In the genomic region with DNA sequence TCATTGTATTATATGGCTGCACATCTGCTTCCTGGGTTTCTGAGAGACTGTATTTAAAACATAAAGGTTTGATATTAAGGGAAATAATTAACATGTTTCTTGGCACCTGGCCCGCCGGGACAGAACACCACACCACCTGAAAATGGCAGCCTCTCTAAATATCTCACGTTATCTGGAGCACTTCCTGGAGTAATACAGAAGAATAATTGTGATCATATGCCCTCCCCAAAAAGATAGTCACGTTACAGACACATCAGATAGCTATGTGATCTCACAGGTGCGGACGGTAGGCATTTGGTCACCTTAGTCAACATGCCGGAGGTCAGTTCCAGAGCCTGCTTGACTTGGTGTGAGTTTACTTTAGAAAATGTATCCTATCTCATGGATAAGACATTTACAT, we compare ENCODE assay signal across 15 cellular contexts.
A peak's percentile ranks its signal among the peaks of the same experiment; 100 is the strongest.
DNase-seq lines count a peak whose midpoint lies in the region; ATAC-seq and TF ChIP-seq lines count a peak whose summit lies in the region.
"Had no signal": no experiment of that assay in that cellular context is flagged by ENCODE, and none has a peak within 500 bp of the region (broad histone marks: within the 10 kb centered on the region; RNA-seq: fewer than 3 reads in every experiment).

No MANE protein-coding gene starts in this region.

- TF ChIP-seq POLR2A in body of pancreas (IDR thresholded peaks at IDR 0.05) (no peak), upper lobe of left lung (IDR thresholded peaks at IDR 0.05) (no peak)

- H3K36me3 ChIP-seq in body of pancreas (replicated peaks in 1 of 2; ENCODE audit: insufficient read depth in 1 of 2, low read depth in 2 of 2) (no peaks in the 10 kb centered on the region), upper lobe of left lung (no peaks in the 10 kb centered on the region)
- H3K36me3 ChIP-seq in naive thymus-derived CD4-positive, alpha-beta T cell (ENCODE audit: control insufficient read depth in 2 of 3, insufficient read depth in 3 of 3, low read length in 3 of 3), result no peaks in the 10 kb centered on the region

- no peak overlapping the region for H3K4me3 Mint-ChIP-seq in activated CD4-positive, alpha-beta T cell treated with anti-CD3 and anti-CD28 coated beads, Interleukin-2, amount 10 ng/mL, durations not matched to agents 24 days and 14 days
- no peak overlapping the region for H3K4me3 Mint-ChIP-seq in naive thymus-derived CD4-positive, alpha-beta T cell
- H3K4me3 Mint-ChIP-seq: CD4-positive, alpha-beta memory T cell; GM23338; H9 had no signal

- no peaks in the 10 kb centered on the region for H3K36me3 Mint-ChIP-seq in activated CD4-positive, alpha-beta T cell treated with anti-CD3 and anti-CD28 coated beads, Interleukin-2, amount 10 ng/mL, durations not matched to agents 24 days and 14 days (ENCODE audit: low read depth)
- H3K36me3 Mint-ChIP-seq in naive thymus-derived CD4-positive, alpha-beta T cell, result no peaks in the 10 kb centered on the region
- H3K36me3 Mint-ChIP-seq: CD4-positive, alpha-beta memory T cell had no signal

- H3K27me3 ChIP-seq in body of pancreas, result no peaks in the 10 kb centered on the region
- no peaks in the 10 kb centered on the region for H3K27me3 ChIP-seq in naive thymus-derived CD4-positive, alpha-beta T cell (ENCODE audit: control insufficient read depth in 2 of 2, insufficient read depth in 2 of 2, low read length in 2 of 2)
- no peaks in the 10 kb centered on the region for H3K27me3 ChIP-seq in upper lobe of left lung

- peaks cover 7% of the 10 kb centered on the region for H3K9me3 Mint-ChIP-seq in activated CD4-positive, alpha-beta T cell treated with anti-CD3 and anti-CD28 coated beads, Interleukin-2, amount 10 ng/mL, durations not matched to agents 24 days and 14 days
- H3K9me3 Mint-ChIP-seq in naive thymus-derived CD4-positive, alpha-beta T cell, result peaks cover under 1 to 18% (median 7%) of the 10 kb centered on the region in 11 donors

- no peaks in the 10 kb centered on the region for H3K4me1 Mint-ChIP-seq in activated CD4-positive, alpha-beta T cell treated with anti-CD3 and anti-CD28 coated beads, Interleukin-2, amount 10 ng/mL, durations not matched to agents 24 days and 14 days
- peaks cover 0 to 2% (median 0%) of the 10 kb centered on the region in 7 donors for H3K4me1 Mint-ChIP-seq in naive thymus-derived CD4-positive, alpha-beta T cell
- H3K4me1 Mint-ChIP-seq: CD4-positive, alpha-beta memory T cell; GM23338 had no signal

- TF ChIP-seq CTCF in body of pancreas (IDR thresholded peaks at IDR 0.05), result no peak
- no peak for TF ChIP-seq CTCF in upper lobe of left lung (IDR thresholded peaks at IDR 0.05)

- intact Hi-C loops in activated CD4-positive, alpha-beta T cell treated with anti-CD3 and anti-CD28 coated beads, Interleukin-2, amount 10 ng/mL, durations not matched to agents 24 days and 14 days (cut with micrococcal nuclease), result no loop called here
- intact Hi-C loops in body of pancreas (cut with DNase I), result no loop called here
- intact Hi-C loops in naive thymus-derived CD4-positive, alpha-beta T cell (cut with micrococcal nuclease), result no loop called here

- H3K27ac ChIP-seq in body of pancreas, result no peak overlapping the region
- H3K27ac ChIP-seq in naive thymus-derived CD4-positive, alpha-beta T cell (ENCODE audit: low read depth, low read length), result no peak overlapping the region
- H3K27ac ChIP-seq in upper lobe of left lung, result no peak overlapping the region

- H3K27ac Mint-ChIP-seq in activated CD4-positive, alpha-beta T cell treated with anti-CD3 and anti-CD28 coated beads, Interleukin-2, amount 10 ng/mL, durations not matched to agents 24 days and 14 days, result no peak overlapping the region
- H3K27ac Mint-ChIP-seq in naive thymus-derived CD4-positive, alpha-beta T cell, result no peak overlapping the region
- H3K27ac Mint-ChIP-seq: CD4-positive, alpha-beta memory T cell; GM23338; H9 had no signal

- DNase-seq in activated CD4-positive, alpha-beta T cell treated with anti-CD3 and anti-CD28 coated beads, Interleukin-2, amount 10 ng/mL, durations not matched to agents 24 days and 14 days, result peak; percentile 23
- no peak for DNase-seq in activated CD4-positive, alpha-beta T cell treated with anti-CD3 and anti-CD28 coated beads for 48 hours
- DNase-seq in NCI-H1105 treated with DMSO at 0.1 percent for 48 hours (lab: John Stamatoyannopoulos, UW) (peak; percentile 27), body of pancreas (peak in 1 of 4 donors; percentile 38), NCI-H1092 (lab: John Stamatoyannopoulos, UW) (no peak), upper lobe of left lung (no peak)
- no peak for DNase-seq in naive thymus-derived CD4-positive, alpha-beta T cell
- DNase-seq: C1 segment of cervical spinal cord; Caco-2; CD4-positive, alpha-beta memory T cell; DMS153; DND-41; H9 had no signal

- CTCF ChIA-PET in naive thymus-derived CD4-positive, alpha-beta T cell (lab: Charles Lee), result no interaction called here

- POLR2A ChIA-PET in naive thymus-derived CD4-positive, alpha-beta T cell (lab: Charles Lee), result no interaction called here

- TF ChIP-seq EP300 in upper lobe of left lung (IDR thresholded peaks at IDR 0.05), result no peak

- H3K4me1 ChIP-seq in body of pancreas, result no peaks in the 10 kb centered on the region
- no peaks in the 10 kb centered on the region for H3K4me1 ChIP-seq in naive thymus-derived CD4-positive, alpha-beta T cell (ENCODE audit: control insufficient read depth in 2 of 2, insufficient read depth in 2 of 2, low read length in 2 of 2)
- H3K4me1 ChIP-seq in upper lobe of left lung, result no peaks in the 10 kb centered on the region
- H3K4me1 ChIP-seq: Caco-2 had no signal

- H3K9me3 ChIP-seq in body of pancreas, result no peaks in the 10 kb centered on the region
- H3K9me3 ChIP-seq in naive thymus-derived CD4-positive, alpha-beta T cell (ENCODE audit: control insufficient read depth in 2 of 3, low read length in 3 of 3), result no peaks in the 10 kb centered on the region
- H3K9me3 ChIP-seq in upper lobe of left lung, result no peaks in the 10 kb centered on the region
- H3K9me3 ChIP-seq: Caco-2 had no signal

- WGBS in body of pancreas, 2 donors, result 19 to 25% methylated on average over 7 of the region's 7 CpGs
- 64 to 70% methylated on average over 7 of the region's 7 CpGs for WGBS in upper lobe of left lung, 2 donors

- ATAC-seq in body of pancreas, result peak; percentile 55
- ATAC-seq in naive thymus-derived CD4-positive, alpha-beta T cell, result no peak
- no peak for ATAC-seq in upper lobe of left lung (ENCODE audit: low FRiP score in 2 of 2)
- ATAC-seq: GM23338, HCT116 had no signal

- H3K4me3 ChIP-seq in body of pancreas, result no peak overlapping the region
- no peak overlapping the region for H3K4me3 ChIP-seq in naive thymus-derived CD4-positive, alpha-beta T cell (ENCODE audit: low read length)
- H3K4me3 ChIP-seq in upper lobe of left lung, result no peak overlapping the region
- H3K4me3 ChIP-seq: GM23338 had no signal

- H3K27me3 Mint-ChIP-seq in activated CD4-positive, alpha-beta T cell treated with anti-CD3 and anti-CD28 coated beads, Interleukin-2, amount 10 ng/mL, durations not matched to agents 24 days and 14 days, result no peaks in the 10 kb centered on the region
- H3K27me3 Mint-ChIP-seq in naive thymus-derived CD4-positive, alpha-beta T cell, result peaks cover 0 to 9% (median 3%) of the 10 kb centered on the region in 5 donors
- H3K27me3 Mint-ChIP-seq: CD4-positive, alpha-beta memory T cell had no signal

Comparison
In these comparisons a context has a peak if more than half of its experiments do, and no peak if none do; other contexts are left out.
1. DNase-seq: peak in activated CD4-positive, alpha-beta T cell treated with anti-CD3 and anti-CD28 coated beads, Interleukin-2, amount 10 ng/mL, durations not matched to agents 24 days and 14 days (single experiment) and NCI-H1105 treated with DMSO at 0.1 percent for 48 hours (single experiment); none in activated CD4-positive, alpha-beta T cell treated with anti-CD3 and anti-CD28 coated beads for 48 hours (single experiment), NCI-H1092 (single experiment), naive thymus-derived CD4-positive, alpha-beta T cell (0 of 9) and upper lobe of left lung (0 of 2).